29 cellular contexts compared by ENCODE assay signal in genomic region chr9:6915635-6916034, GRCh38.
DNase-seq lines count a peak whose midpoint lies in the region; TF ChIP-seq lines count a peak whose summit lies in the region.
"Had no signal": no experiment of that assay in that cellular context is flagged by ENCODE, and none has a peak within 500 bp of the region (broad histone marks: within the 10 kb centered on the region; RNA-seq: fewer than 3 reads in every experiment).

No MANE protein-coding gene starts in this region.

- H3K36me3 ChIP-seq in HEK293 (ENCODE audit: control insufficient read depth in 2 of 2, insufficient read depth in 1 of 2, low read length in 2 of 2): no peaks in the 10 kb centered on the region
- H3K36me3 ChIP-seq: cardiac muscle cell, colonic mucosa, thoracic aorta had no signal

- POLR2A ChIA-PET in HEK293 (lab: Yijun Ruan, JAX): no interaction called here

- DNase-seq in NCI-H1105 treated with DMSO at 0.1 percent for 48 hours (lab: John Stamatoyannopoulos, UW) (peak; percentile 34), NCI-H1105 (lab: John Stamatoyannopoulos, UW) (no peak), NCI-H510A (lab: John Stamatoyannopoulos, UW) (peak; percentile 36), iPS-NIHi11 (ENCODE audit: low spot score) (peak; percentile 27), NCI-H226 (no peak), hypothalamus (lab: John Stamatoyannopoulos, UW) (no peak), ecto neural progenitor cell (ENCODE audit: low spot score) (no peak)
- DNase-seq: activated CD4-positive, alpha-beta T cell treated with anti-CD3 and anti-CD28 coated beads for 48 hours; activated gamma-delta T cell; activated T-cell treated with anti-CD3 and anti-CD28 coated beads, Interleukin-2, amount 50 U/mL, for 4 hours; C1 segment of cervical spinal cord; Caco-2; colonic mucosa; DMS79; effector CD8-positive, alpha-beta T cell; hippocampal formation; IMR-90; left colon; mesenchymal stem cell; NCI-H187; right cardiac atrium; SIG-M5; stimulated activated naive CD8-positive, alpha-beta T cell treated with anti-CD3 and anti-CD28 coated beads, Interleukin-15, amount 100 ng/mL, for 72 hours; SW 1271; T-helper 9 cell had no signal

- H3K4me3 ChIP-seq in HEK293 (ENCODE audit: low read depth, low read length): no peak overlapping the region
- H3K4me3 ChIP-seq: cardiac muscle cell, colonic mucosa, thoracic aorta had no signal

- no peaks in the 10 kb centered on the region for H3K4me1 ChIP-seq in HEK293 (ENCODE audit: control insufficient read depth, insufficient read depth, low read length)
- H3K4me1 ChIP-seq: Caco-2, colonic mucosa had no signal

- TF ChIP-seq CTCF in HEK293 (tag by site-specific recombination; IDR thresholded peaks at IDR 0.05): no peak

- H3K27ac ChIP-seq in HEK293 (ENCODE audit: extremely low read depth, low read depth, low read length): no peak overlapping the region
- H3K27ac ChIP-seq: 22Rv1, cardiac muscle cell, colonic mucosa, thoracic aorta had no signal

- CTCF ChIA-PET in HEK293 (lab: Yijun Ruan, JAX): no interaction called here

- H3K9me3 ChIP-seq in HEK293 (ENCODE audit: control insufficient read depth, insufficient read depth, low read depth, low read length): no peaks in the 10 kb centered on the region
- H3K9me3 ChIP-seq: Caco-2, colonic mucosa, thoracic aorta had no signal

TF ChIP-seq in HEK293, 187 proteins besides CTCF, POLR2A, EP300 and RAD21 (continues in another document):
- TF ChIP-seq ZNF221 (tag by site-specific recombination; IDR thresholded peaks at IDR 0.05; ENCODE audit: borderline replicate concordance): no peak
- no peak for TF ChIP-seq ZNF626 (tag by site-specific recombination; IDR thresholded peaks at IDR 0.05)
- TF ChIP-seq ZNF423 (tag by site-specific recombination; IDR thresholded peaks at IDR 0.05): no peak
- peak; percentile 89 for TF ChIP-seq ATF2 (tag by site-specific recombination; IDR thresholded peaks at IDR 0.05; ENCODE audit: low read depth)
- peak; percentile 40; the same call in 1 of the 2 replicates for TF ChIP-seq ZNF449 (tag by site-specific recombination; IDR thresholded peaks at IDR 0.05)
- TF ChIP-seq ZNF366 (tag by site-specific recombination; conservative IDR thresholded peaks at IDR 0.05): peak; percentile 41
- TF ChIP-seq PATZ1 (tag by site-specific recombination; IDR thresholded peaks at IDR 0.05): peak; percentile 21; the same call in 1 of the 2 replicates
- no peak for TF ChIP-seq ZBTB49 (tag by site-specific recombination; IDR thresholded peaks at IDR 0.05; ENCODE audit: low read depth)
- no peak for TF ChIP-seq ZNF544 (tag by site-specific recombination; IDR thresholded peaks at IDR 0.05)
- 0 out of 2 replicates have a peak, but pooled peaks have one; percentile 18 for TF ChIP-seq OSR2 (tag by site-specific recombination; IDR thresholded peaks at IDR 0.05)
- no peak for TF ChIP-seq ZBTB44 (tag by site-specific recombination; IDR thresholded peaks at IDR 0.05)
- no peak for TF ChIP-seq ZNF585B (tag by site-specific recombination; IDR thresholded peaks at IDR 0.05)
- no peak for TF ChIP-seq TCF7L2 (IDR thresholded peaks at IDR 0.05; ENCODE audit: borderline replicate concordance, low read depth, low read length)
- 0 out of 2 replicates have a peak, but pooled peaks have one; percentile 18 for TF ChIP-seq PRDM10 (tag by site-specific recombination; IDR thresholded peaks at IDR 0.05)

Comparison
In these comparisons a context has a peak if more than half of its experiments do, and no peak if none do; other contexts are left out.
1. DNase-seq: peak in NCI-H1105 treated with DMSO at 0.1 percent for 48 hours (single experiment), NCI-H510A (single experiment) and iPS-NIHi11 (single experiment); none in NCI-H1105 (single experiment), NCI-H226 (single experiment), hypothalamus (0 of 51) and ecto neural progenitor cell (single experiment).